ENCODE assay signal across 8 cellular contexts in the genomic region with DNA sequence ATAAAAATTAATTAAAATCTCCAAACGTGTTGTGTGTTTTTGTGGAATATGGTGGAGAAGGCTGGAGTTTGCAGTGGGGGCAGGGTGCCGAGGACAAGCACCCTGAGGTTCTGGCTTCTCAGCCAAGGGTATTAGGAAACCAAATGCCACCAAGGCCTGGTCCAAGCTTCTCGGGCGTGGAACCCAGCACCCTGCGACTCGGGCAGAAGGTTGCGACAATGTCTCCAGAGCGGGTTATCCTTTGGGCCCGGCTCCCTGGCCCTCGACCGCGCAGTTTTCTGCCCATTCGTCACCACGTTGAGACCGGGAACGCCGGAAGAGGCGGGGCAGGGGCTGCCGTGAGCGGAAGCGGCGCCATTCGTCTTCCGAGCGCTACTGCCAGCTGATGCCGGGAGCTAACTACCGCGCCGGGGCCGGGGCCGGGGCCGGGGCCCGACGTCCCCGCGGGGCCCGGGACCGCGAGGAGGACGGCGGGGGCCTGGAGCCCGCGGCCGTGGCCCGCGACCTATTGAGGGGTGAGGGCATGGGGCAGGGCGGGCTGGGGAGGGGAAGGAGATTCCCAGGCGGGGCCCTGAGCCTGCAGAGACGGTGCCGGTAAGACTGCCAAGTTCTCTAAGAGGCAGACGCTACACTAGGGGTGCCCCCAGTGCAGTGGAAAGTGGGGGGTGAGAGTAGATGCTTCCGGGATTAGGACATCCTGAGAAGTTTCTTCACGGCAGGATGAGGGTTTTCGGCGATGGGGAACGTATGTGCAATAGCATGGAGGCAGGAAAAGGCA. TPM values are rescaled to one million over a fixed set of nuclear protein-coding genes. Genes with fewer than 3 reads are reported as not detected.
A peak's percentile ranks its signal among the peaks of the same experiment; 100 is the strongest.
DNase-seq lines count a peak whose midpoint lies in the region; ATAC-seq and TF ChIP-seq lines count a peak whose summit lies in the region.

A gene with protein sequence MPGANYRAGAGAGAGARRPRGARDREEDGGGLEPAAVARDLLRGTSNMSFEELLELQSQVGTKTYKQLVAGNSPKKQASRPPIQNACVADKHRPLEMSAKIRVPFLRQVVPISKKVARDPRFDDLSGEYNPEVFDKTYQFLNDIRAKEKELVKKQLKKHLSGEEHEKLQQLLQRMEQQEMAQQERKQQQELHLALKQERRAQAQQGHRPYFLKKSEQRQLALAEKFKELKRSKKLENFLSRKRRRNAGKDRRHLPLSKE (plus strand): TSS at position 354 of the 778 bp plus-strand sequence. CDS start 32 bp downstream, at position 386.

- DNase-seq in GM13977 (ENCODE audit: low spot score) (peak; percentile 87), NCI-H2227 treated with DMSO at 0.1 percent for 48 hours (lab: John Stamatoyannopoulos, UW) (peak; percentile 43), cerebellum (ENCODE audit: low spot score) (peak; percentile 87), kidney epithelial cell (ENCODE audit: low read depth) (peak; percentile 19), OCI-M2 (lab: John Stamatoyannopoulos, UW; ENCODE audit: unreplicated experiment) (no peak)
- peak; percentile 73 for DNase-seq in activated CD4-positive, CD25-positive, alpha-beta regulatory T cell treated with anti-CD3 and anti-CD28 coated beads, Interleukin-2, amount 50 U/mL, for 72 hours
- peak; percentile 87 for DNase-seq in stimulated activated CD4-positive, alpha-beta T cell treated with anti-CD3 and anti-CD28 coated beads, Interleukin-15, amount 100 ng/mL, for 24 hours

- peak; percentile 79 for ATAC-seq in HG02981 (IDR thresholded peaks at IDR 0.05; ENCODE audit: unreplicated experiment)

- in situ Hi-C loops in GM13977 (cut with MboI; ENCODE audit: low pct_unique_long_range_greater_than_20kb, low sequenced_read_pairs, unreplicated experiment) = no loop called here

- H3K27me3 ChIP-seq in kidney epithelial cell (ENCODE audit: control insufficient read depth, insufficient read depth, low read length) = no peaks in the 10 kb centered on the region

- TF ChIP-seq CTCF in GM13977 (IDR thresholded peaks at IDR 0.05; ENCODE audit: extremely low read depth, insufficient read depth, missing control alignments) = no peak
- no peak for TF ChIP-seq CTCF in kidney epithelial cell (IDR thresholded peaks at IDR 0.05; ENCODE audit: insufficient read depth, low read length, poor library complexity, severe bottlenecking)

- H3K36me3 ChIP-seq in kidney epithelial cell (ENCODE audit: control insufficient read depth, insufficient read depth, low read length) = peaks cover 3% of the 10 kb centered on the region

- peak within 1 kb of the TSS; percentile 89 for H3K4me3 ChIP-seq in kidney epithelial cell (ENCODE audit: low read depth, low read length)

RNA-seq across cellular contexts. Expression of the gene that starts here (rescaled TPM):
- total RNA-seq in cerebellum (34.5 TPM), kidney epithelial cell (125 and 126 TPM in 2 replicates)
